9 cellular contexts compared by ENCODE assay signal in genomic region chr12:96257550-96258392, GRCh38.
DNase-seq lines count a peak whose midpoint lies in the region; ATAC-seq lines count a peak whose summit lies in the region.
"Had no signal": no experiment of that assay in that cellular context is flagged by ENCODE, and none has a peak within 500 bp of the region (broad histone marks: within the 10 kb centered on the region; RNA-seq: fewer than 3 reads in every experiment).

No MANE protein-coding gene starts in this region.

- peaks cover 35% of the 10 kb centered on the region for H3K4me1 ChIP-seq in skeletal muscle satellite cell (ENCODE audit: control insufficient read depth, insufficient read depth, low read length)

- H3K9me3 ChIP-seq in skeletal muscle satellite cell (replicated peaks; ENCODE audit: low read length) = no peaks in the 10 kb centered on the region

- H3K27ac Mint-ChIP-seq in activated T-cell treated with anti-CD3 and anti-CD28 coated beads, Interleukin-2, amount 50 U/mL, for 24 hours = no peak overlapping the region

- peaks cover 66% of the 10 kb centered on the region for H3K36me3 ChIP-seq in skeletal muscle satellite cell (ENCODE audit: insufficient read depth, low read length)

- DNase-seq in NCI-H2107 treated with DMSO at 0.1 percent for 48 hours (lab: John Stamatoyannopoulos, UW; ENCODE audit: unreplicated experiment) (peak; percentile 75), NCI-H2107 (lab: John Stamatoyannopoulos, UW) (no peak), NCI-H526 treated with DMSO at 0.1 percent for 48 hours (lab: John Stamatoyannopoulos, UW) (peak; percentile 71), fibroblast of gingiva (ENCODE audit: low read depth) (peak; percentile 72)
- no peak for DNase-seq in activated T-cell treated with anti-CD3 and anti-CD28 coated beads, Interleukin-2, amount 50 U/mL, for 24 hours
- DNase-seq: DMS79 treated with DMSO at 0.1 percent for 48 hours had no signal

- no peaks in the 10 kb centered on the region for H3K27me3 ChIP-seq in skeletal muscle satellite cell (ENCODE audit: control insufficient read depth, insufficient read depth, low read length)

- H3K27me3 Mint-ChIP-seq in activated T-cell treated with anti-CD3 and anti-CD28 coated beads, Interleukin-2, amount 50 U/mL, for 24 hours = no peaks in the 10 kb centered on the region

- no peaks in the 10 kb centered on the region for H3K9me3 Mint-ChIP-seq in activated T-cell treated with anti-CD3 and anti-CD28 coated beads, Interleukin-2, amount 50 U/mL, for 24 hours

- H3K4me1 Mint-ChIP-seq in activated T-cell treated with anti-CD3 and anti-CD28 coated beads, Interleukin-2, amount 50 U/mL, for 24 hours (ENCODE audit: low read depth) = peaks cover 11% of the 10 kb centered on the region

- no peak overlapping the region for H3K4me3 ChIP-seq in skeletal muscle satellite cell (ENCODE audit: low read length)

- no peak for ATAC-seq in GM21367 (IDR thresholded peaks at IDR 0.05; ENCODE audit: unreplicated experiment)
- ATAC-seq in HG02938 (IDR thresholded peaks at IDR 0.05; ENCODE audit: unreplicated experiment) = no peak

- H3K4me2 ChIP-seq in skeletal muscle satellite cell (ENCODE audit: low read length) = peak overlapping the region; percentile 35

- no peak overlapping the region for H3K4me3 Mint-ChIP-seq in activated T-cell treated with anti-CD3 and anti-CD28 coated beads, Interleukin-2, amount 50 U/mL, for 24 hours

- H3K36me3 Mint-ChIP-seq in activated T-cell treated with anti-CD3 and anti-CD28 coated beads, Interleukin-2, amount 50 U/mL, for 24 hours (ENCODE audit: low read depth) = peaks cover 50% of the 10 kb centered on the region

- H3K9ac ChIP-seq in skeletal muscle satellite cell (ENCODE audit: low read depth, low read length) = no peak overlapping the region

Comparison
In these comparisons a context has a peak if more than half of its experiments do, and no peak if none do; other contexts are left out.
1. DNase-seq: peak in NCI-H2107 treated with DMSO at 0.1 percent for 48 hours (single experiment), NCI-H526 treated with DMSO at 0.1 percent for 48 hours (single experiment) and fibroblast of gingiva (single experiment); none in NCI-H2107 (single experiment) and activated T-cell treated with anti-CD3 and anti-CD28 coated beads, Interleukin-2, amount 50 U/mL, for 24 hours (single experiment).